Comparison of ENCODE assay signal across 31 cellular contexts in genomic region chr3:144343777-144344176, GRCh38.
"Had no signal": no experiment of that assay in that cellular context is flagged by ENCODE, and none has a peak within 500 bp of the region (broad histone marks: within the 10 kb centered on the region; RNA-seq: fewer than 3 reads in every experiment).

No MANE protein-coding gene starts in this region.

- H3K36me3 ChIP-seq: adrenal gland, esophagus muscularis mucosa, gastroesophageal sphincter had no signal

- H3K27me3 Mint-ChIP-seq: activated CD4-positive, alpha-beta T cell treated with anti-CD3 and anti-CD28 coated beads, Interleukin-2, amount 10 ng/mL, durations not matched to agents 24 days and 14 days; activated CD8-positive, alpha-beta memory T cell treated with anti-CD3 and anti-CD28 coated beads, Interleukin-2, amount 10 ng/mL, durations not matched to agents 7 days and 5 days had no signal

- H3K27ac Mint-ChIP-seq: activated CD4-positive, alpha-beta memory T cell treated with anti-CD3 and anti-CD28 coated beads for 36 hours; activated CD4-positive, alpha-beta T cell treated with anti-CD3 and anti-CD28 coated beads for 36 hours; activated CD4-positive, alpha-beta T cell treated with anti-CD3 and anti-CD28 coated beads, Interleukin-2, amount 10 ng/mL, durations not matched to agents 24 days and 14 days; activated CD8-positive, alpha-beta memory T cell treated with anti-CD3 and anti-CD28 coated beads, Interleukin-2, amount 10 ng/mL, durations not matched to agents 7 days and 5 days; activated CD8-positive, alpha-beta T cell treated with anti-CD3 and anti-CD28 coated beads, Interleukin-2, amount 10 ng/mL, durations not matched to agents 7 days and 5 days; activated naive CD4-positive, alpha-beta T cell treated with anti-CD3 and anti-CD28 coated beads for 36 hours; activated naive CD4-positive, alpha-beta T cell treated with anti-CD3 and anti-CD28 coated beads, Interleukin-2, amount 50 U/mL, for 24 hours; activated naive CD8-positive, alpha-beta T cell treated with anti-CD3 and anti-CD28 coated beads for 36 hours; activated naive CD8-positive, alpha-beta T cell treated with anti-CD3 and anti-CD28 coated beads, Interleukin-2, amount 50 U/mL, for 24 hours; activated T-helper 1 cell treated with anti-CD3 and anti-CD28 coated beads, Interleukin-12 subunit alpha, Interleukin-12 subunit beta, Interleukin-2, Interleukin-4 antibody, amounts not matched to agents 30 ng/mL and 10 ng/mL and 1 ng/mL, durations not matched to agents 14 hours and 24 hours and 36 hours; activated T-helper 2 cell treated with anti-CD3 and anti-CD28 coated beads, Interferon-gamma antibody, Interleukin-2, Interleukin-4, amounts not matched to agents 10 μg/mL and 5 μg/mL and 100 μg/mL, durations not matched to agents 14 hours and 24 hours and 36 hours; effector memory CD8-positive, alpha-beta T cell had no signal

- H3K4me1 Mint-ChIP-seq: activated CD4-positive, alpha-beta T cell treated with anti-CD3 and anti-CD28 coated beads for 36 hours; activated CD4-positive, alpha-beta T cell treated with anti-CD3 and anti-CD28 coated beads, Interleukin-2, amount 10 ng/mL, durations not matched to agents 24 days and 14 days; activated CD8-positive, alpha-beta memory T cell treated with anti-CD3 and anti-CD28 coated beads, Interleukin-2, amount 10 ng/mL, durations not matched to agents 7 days and 5 days; activated naive CD8-positive, alpha-beta T cell treated with anti-CD3 and anti-CD28 coated beads for 36 hours had no signal

- H3K9me3 ChIP-seq: adrenal gland, body of pancreas, esophagus muscularis mucosa, gastroesophageal sphincter had no signal

- DNase-seq: activated CD4-positive, alpha-beta memory T cell treated with anti-CD3 and anti-CD28 coated beads for 36 hours; activated CD4-positive, alpha-beta T cell treated with anti-CD3 and anti-CD28 coated beads for 36 hours; activated CD4-positive, alpha-beta T cell treated with anti-CD3 and anti-CD28 coated beads, Interleukin-2, amount 10 ng/mL, durations not matched to agents 24 days and 14 days; activated CD4-positive, CD25-positive, alpha-beta regulatory T cell; activated CD4-positive, CD25-positive, alpha-beta regulatory T cell treated with anti-CD3 and anti-CD28 coated beads, Interleukin-2, amount 50 U/mL, for 72 hours; activated CD8-positive, alpha-beta memory T cell treated with anti-CD3 and anti-CD28 coated beads, Interleukin-2, amount 10 ng/mL, durations not matched to agents 7 days and 5 days; activated CD8-positive, alpha-beta memory T cell treated with anti-CD3 and anti-CD28 coated beads, Interleukin-2, amount 50 U/mL, for 4 hours; activated CD8-positive, alpha-beta T cell treated with anti-CD3 and anti-CD28 coated beads, Interleukin-2, amount 10 ng/mL, durations not matched to agents 7 days and 5 days; activated effector memory CD4-positive, alpha-beta T cell treated with anti-CD3 and anti-CD28 coated beads, Interleukin-2, amount 50 U/mL, for 16 hours; activated naive CD4-positive, alpha-beta T cell treated with anti-CD3 and anti-CD28 coated beads for 36 hours; activated naive CD8-positive, alpha-beta T cell treated with anti-CD3 and anti-CD28 coated beads for 36 hours; activated naive CD8-positive, alpha-beta T cell treated with anti-CD3 and anti-CD28 coated beads, Interleukin-2, amount 50 U/mL, for 24 hours; activated T-cell treated with anti-CD3 and anti-CD28 coated beads, Interleukin-2, amount 50 U/mL, for 1 hour; activated T-cell treated with anti-CD3 and anti-CD28 coated beads, Interleukin-2, amount 50 U/mL, for 48 hours; adrenal gland; amygdala; aorta; body of pancreas; caudate nucleus; cortex of kidney; dermis blood vessel endothelial cell; effector CD4-positive, alpha-beta T cell; effector memory CD8-positive, alpha-beta T cell; erythroblast; foreskin melanocyte; T-helper 2 cell had no signal

- ATAC-seq: activated CD4-positive, alpha-beta T cell treated with anti-CD3 and anti-CD28 coated beads for 36 hours; activated CD8-positive, alpha-beta memory T cell treated with anti-CD3 and anti-CD28 coated beads, Interleukin-2, amount 10 ng/mL, durations not matched to agents 7 days and 5 days; activated CD8-positive, alpha-beta T cell treated with anti-CD3 and anti-CD28 coated beads, Interleukin-2, amount 10 ng/mL, durations not matched to agents 7 days and 5 days; activated naive CD8-positive, alpha-beta T cell treated with anti-CD3 and anti-CD28 coated beads, Interleukin-2, amount 50 U/mL, for 24 hours; body of pancreas; effector memory CD8-positive, alpha-beta T cell; gastroesophageal sphincter had no signal

- H3K27ac ChIP-seq: adrenal gland, body of pancreas, esophagus muscularis mucosa, gastroesophageal sphincter had no signal

- H3K4me3 Mint-ChIP-seq: activated CD4-positive, alpha-beta memory T cell treated with anti-CD3 and anti-CD28 coated beads for 36 hours; activated CD4-positive, alpha-beta T cell treated with anti-CD3 and anti-CD28 coated beads for 36 hours; activated CD4-positive, alpha-beta T cell treated with anti-CD3 and anti-CD28 coated beads, Interleukin-2, amount 10 ng/mL, durations not matched to agents 24 days and 14 days; activated CD8-positive, alpha-beta memory T cell treated with anti-CD3 and anti-CD28 coated beads, Interleukin-2, amount 10 ng/mL, durations not matched to agents 7 days and 5 days; activated CD8-positive, alpha-beta T cell treated with anti-CD3 and anti-CD28 coated beads, Interleukin-2, amount 10 ng/mL, durations not matched to agents 7 days and 5 days; activated naive CD4-positive, alpha-beta T cell treated with anti-CD3 and anti-CD28 coated beads for 36 hours; activated naive CD4-positive, alpha-beta T cell treated with anti-CD3 and anti-CD28 coated beads, Interleukin-2, amount 50 U/mL, for 24 hours; activated naive CD8-positive, alpha-beta T cell treated with anti-CD3 and anti-CD28 coated beads for 36 hours; activated naive CD8-positive, alpha-beta T cell treated with anti-CD3 and anti-CD28 coated beads, Interleukin-2, amount 50 U/mL, for 24 hours; activated T-helper 1 cell treated with anti-CD3 and anti-CD28 coated beads, Interleukin-12 subunit alpha, Interleukin-12 subunit beta, Interleukin-2, Interleukin-4 antibody, amounts not matched to agents 30 ng/mL and 10 ng/mL and 1 ng/mL, durations not matched to agents 14 hours and 24 hours and 36 hours; effector memory CD8-positive, alpha-beta T cell had no signal

- H3K36me3 Mint-ChIP-seq: activated CD4-positive, alpha-beta memory T cell treated with anti-CD3 and anti-CD28 coated beads for 36 hours; activated CD8-positive, alpha-beta memory T cell treated with anti-CD3 and anti-CD28 coated beads, Interleukin-2, amount 10 ng/mL, durations not matched to agents 7 days and 5 days; activated naive CD4-positive, alpha-beta T cell treated with anti-CD3 and anti-CD28 coated beads, Interleukin-2, amount 50 U/mL, for 24 hours; activated naive CD8-positive, alpha-beta T cell treated with anti-CD3 and anti-CD28 coated beads for 36 hours had no signal

- H3K9me3 Mint-ChIP-seq: activated CD4-positive, alpha-beta memory T cell treated with anti-CD3 and anti-CD28 coated beads for 36 hours; activated CD4-positive, alpha-beta T cell treated with anti-CD3 and anti-CD28 coated beads, Interleukin-2, amount 10 ng/mL, durations not matched to agents 24 days and 14 days; activated naive CD4-positive, alpha-beta T cell treated with anti-CD3 and anti-CD28 coated beads for 36 hours; activated naive CD4-positive, alpha-beta T cell treated with anti-CD3 and anti-CD28 coated beads, Interleukin-2, amount 50 U/mL, for 24 hours; activated naive CD8-positive, alpha-beta T cell treated with anti-CD3 and anti-CD28 coated beads, Interleukin-2, amount 50 U/mL, for 24 hours; activated T-helper 1 cell treated with anti-CD3 and anti-CD28 coated beads, Interleukin-12 subunit alpha, Interleukin-12 subunit beta, Interleukin-2, Interleukin-4 antibody, amounts not matched to agents 30 ng/mL and 10 ng/mL and 1 ng/mL, durations not matched to agents 14 hours and 24 hours and 36 hours; activated T-helper 2 cell treated with anti-CD3 and anti-CD28 coated beads, Interferon-gamma antibody, Interleukin-2, Interleukin-4, amounts not matched to agents 10 μg/mL and 5 μg/mL and 100 μg/mL, durations not matched to agents 14 hours and 24 hours and 36 hours had no signal

- H3K27me3 ChIP-seq: adrenal gland, body of pancreas, esophagus muscularis mucosa, gastroesophageal sphincter had no signal

- H3K4me1 ChIP-seq: adrenal gland, body of pancreas, esophagus muscularis mucosa, gastroesophageal sphincter had no signal

- H3K4me3 ChIP-seq: adrenal gland, body of pancreas, esophagus muscularis mucosa, gastroesophageal sphincter had no signal
